8 cellular contexts compared by ENCODE assay signal in genomic region chr5:140372971-140373487, GRCh38. TPM values are rescaled to one million over a fixed set of nuclear protein-coding genes. Genes with fewer than 3 reads are reported as not detected.
A peak's percentile ranks its signal among the peaks of the same experiment; 100 is the strongest.
DNase-seq lines count a peak whose midpoint lies in the region; ATAC-seq and TF ChIP-seq lines count a peak whose summit lies in the region.

No MANE protein-coding gene starts in this region.

- CTCF ChIA-PET in activated CD8-positive, alpha-beta T cell treated with anti-CD3 and anti-CD28 coated beads, Interleukin-2, amount 10 ng/mL, durations not matched to agents 7 days and 5 days (lab: Charles Lee) = interaction anchor here (0.5 to 3.0 kb wide), 53 partner anchors 9 to 352 kb away, joined by 3 to 29 read pairs (median 4); partner anchors contain the start of genes ANKHD1, CD14, EIF4EBP3 and IK

- H3K27ac ChIP-seq in GM23248 (no peak overlapping the region), esophagus muscularis mucosa (replicated peaks in 1 of 4) (no peak overlapping the region), substantia nigra (ENCODE audit: low read depth, low read length, poor library complexity, severe bottlenecking) (no peak overlapping the region)

- no peak overlapping the region for H3K4me3 ChIP-seq in GM23248
- H3K4me3 ChIP-seq in esophagus muscularis mucosa = no peak overlapping the region
- no peak overlapping the region for H3K4me3 ChIP-seq in mucosa of descending colon

- no peak overlapping the region for H3K4me2 ChIP-seq in GM23248 (ENCODE audit: unreplicated experiment)

- H3K9me3 ChIP-seq in GM23248 (ENCODE audit: low read depth) = no peaks in the 10 kb centered on the region
- H3K9me3 ChIP-seq in esophagus muscularis mucosa = no peaks in the 10 kb centered on the region
- no peaks in the 10 kb centered on the region for H3K9me3 ChIP-seq in mucosa of descending colon

- H3K36me3 ChIP-seq in GM23248 (ENCODE audit: low read depth) (no peaks in the 10 kb centered on the region), esophagus muscularis mucosa (no peaks in the 10 kb centered on the region), mucosa of descending colon (ENCODE audit: low read depth) (no peaks in the 10 kb centered on the region)

- H3K9ac ChIP-seq in GM23248 = no peak overlapping the region

- peaks cover 7% of the 10 kb centered on the region for H3K4me1 Mint-ChIP-seq in activated CD8-positive, alpha-beta T cell treated with anti-CD3 and anti-CD28 coated beads, Interleukin-2, amount 10 ng/mL, durations not matched to agents 7 days and 5 days (ENCODE audit: low read depth)

- peak; percentile 63 for ATAC-seq in activated CD8-positive, alpha-beta T cell treated with anti-CD3 and anti-CD28 coated beads, Interleukin-2, amount 10 ng/mL, durations not matched to agents 7 days and 5 days
- ATAC-seq in mucosa of descending colon (peak; percentile 85), HG03025 (IDR thresholded peaks at IDR 0.05; ENCODE audit: low FRiP score, unreplicated experiment) (no peak)

- DNase-seq in COR-L47 (lab: John Stamatoyannopoulos, UW) (peak; percentile 58), GM23248 (peak; percentile 78), NCI-H460 (ENCODE audit: extremely low read depth, low read depth) (peak; percentile 79), esophagus muscularis mucosa (ENCODE audit: extremely low spot score) (no peak), mucosa of descending colon (peak; percentile 71 to 80 (median 74)), substantia nigra (lab: John Stamatoyannopoulos, UW) (peak in 32 of 49 donors; percentile 4 to 63 (median 30))
- peak; percentile 59 for DNase-seq in activated CD8-positive, alpha-beta T cell treated with anti-CD3 and anti-CD28 coated beads, Interleukin-2, amount 10 ng/mL, durations not matched to agents 7 days and 5 days

- TF ChIP-seq POLR2A in esophagus muscularis mucosa (IDR thresholded peaks at IDR 0.05; ENCODE audit: low read depth) = no peak

- no peaks in the 10 kb centered on the region for H4K20me1 ChIP-seq in GM23248 (ENCODE audit: insufficient read depth)

- no peaks in the 10 kb centered on the region for H3K9me2 ChIP-seq in GM23248 (ENCODE audit: insufficient read depth)

- no peaks in the 10 kb centered on the region for H3F3A ChIP-seq in GM23248 (ENCODE audit: insufficient read depth)

- H3K36me3 Mint-ChIP-seq in activated CD8-positive, alpha-beta T cell treated with anti-CD3 and anti-CD28 coated beads, Interleukin-2, amount 10 ng/mL, durations not matched to agents 7 days and 5 days (ENCODE audit: low read depth) = no peaks in the 10 kb centered on the region

- no peaks in the 10 kb centered on the region for H3K9me3 Mint-ChIP-seq in activated CD8-positive, alpha-beta T cell treated with anti-CD3 and anti-CD28 coated beads, Interleukin-2, amount 10 ng/mL, durations not matched to agents 7 days and 5 days (ENCODE audit: insufficient read depth)

- WGBS in GM23248 (ENCODE audit: low coverage in 1 of 2, low lambda C conversion rate in 2 of 2, missing lambda C conversion rate in 2 of 2), 2 experiments = 9 to 25% methylated on average over 1 to 2 of the region's 2 CpGs
- WGBS in esophagus muscularis mucosa = 7% methylated on average over 2 of the region's 2 CpGs

- TF ChIP-seq CTCF in esophagus muscularis mucosa (IDR thresholded peaks at IDR 0.05) (peak; percentile 75 to 91 (median 80)), mucosa of descending colon (IDR thresholded peaks at IDR 0.05) (peak; percentile 70)

- H3K27ac Mint-ChIP-seq in activated CD8-positive, alpha-beta T cell treated with anti-CD3 and anti-CD28 coated beads, Interleukin-2, amount 10 ng/mL, durations not matched to agents 7 days and 5 days = no peak overlapping the region

- peak overlapping the region; percentile 75 for H2AFZ ChIP-seq in GM23248

- no peak overlapping the region for H3K4me3 Mint-ChIP-seq in activated CD8-positive, alpha-beta T cell treated with anti-CD3 and anti-CD28 coated beads, Interleukin-2, amount 10 ng/mL, durations not matched to agents 7 days and 5 days

- no peaks in the 10 kb centered on the region for H3K27me3 ChIP-seq in GM23248 (replicated peaks; ENCODE audit: insufficient read depth)
- no peaks in the 10 kb centered on the region for H3K27me3 ChIP-seq in esophagus muscularis mucosa

- H3K27me3 Mint-ChIP-seq in activated CD8-positive, alpha-beta T cell treated with anti-CD3 and anti-CD28 coated beads, Interleukin-2, amount 10 ng/mL, durations not matched to agents 7 days and 5 days (ENCODE audit: low read depth) = no peaks in the 10 kb centered on the region

- in situ Hi-C loops in GM23248 (cut with MboI) = no loop called here

- H3K4me1 ChIP-seq in GM23248 (ENCODE audit: insufficient read depth) (0 out of 2 replicates have a peak, but pooled peaks cover 3% of the 10 kb centered on the region), esophagus muscularis mucosa (peaks cover 7 to 13% (median 9%) of the 10 kb centered on the region in 4 donors), mucosa of descending colon (ENCODE audit: low read depth) (peaks cover 6% of the 10 kb centered on the region)

- TF ChIP-seq EP300 in esophagus muscularis mucosa (IDR thresholded peaks at IDR 0.05) = no peak

- H3K79me2 ChIP-seq in GM23248 (ENCODE audit: insufficient read depth) = no peaks in the 10 kb centered on the region

- intact Hi-C loops in esophagus muscularis mucosa (cut with DNase I) (loop anchor here (10.0 kb wide), 2 partner anchors 292 to 342 kb away; partner anchors contain the start of gene WDR55), mucosa of descending colon (cut with DNase I, micrococcal nuclease) (no loop called here)

- POLR2A ChIA-PET in activated CD8-positive, alpha-beta T cell treated with anti-CD3 and anti-CD28 coated beads, Interleukin-2, amount 10 ng/mL, durations not matched to agents 7 days and 5 days (lab: Charles Lee) = no interaction called here

RNA-seq across cellular contexts. Expression of gene SLC4A9, which starts 13.0 kb away (rescaled TPM):
- not detected in 2 replicates for total RNA-seq in GM23248 (2014; rRNA removed; shearing (Covaris generic))
- polyA plus RNA-seq in GM23248 (2016; fragmentation: Nextera tagmentation; extraction: Ambion mirVana) = not detected in 2 replicates
- not detected in 2 replicates for total RNA-seq in NCI-H460 (2014; rRNA removed; shearing (Covaris generic))
- polyA plus RNA-seq in NCI-H460 (2014; cell fraction: nucleus; rRNA removed) = 0.17 and 0.31 TPM in 2 replicates
- under 1 TPM; 0.13 to 0.16 TPM for total RNA-seq in activated CD8-positive, alpha-beta T cell treated with anti-CD3 and anti-CD28 coated beads, Interleukin-2, amount 10 ng/mL, durations not matched to agents 7 days and 5 days
- not detected for total RNA-seq in esophagus muscularis mucosa
- total RNA-seq in mucosa of descending colon = under 1 TPM in 2 of 3 donors, not detected in 1; 0.23 to 0.46 TPM

RNA-seq across cellular contexts. Expression of gene HBEGF, which starts 26.6 kb away (rescaled TPM):
- total RNA-seq in GM23248 (2014; rRNA removed; shearing (Covaris generic)) = 7.5 and 9.5 TPM in 2 replicates
- 4.5 and 4.9 TPM in 2 replicates for polyA plus RNA-seq in GM23248 (2016; fragmentation: Nextera tagmentation; extraction: Ambion mirVana)
- total RNA-seq in NCI-H460 (2014; rRNA removed; shearing (Covaris generic)) = 5.4 and 6.1 TPM in 2 replicates
- polyA plus RNA-seq in NCI-H460 (2014; cell fraction: nucleus; rRNA removed) = 4.2 and 5.4 TPM in 2 replicates
- total RNA-seq in activated CD8-positive, alpha-beta T cell treated with anti-CD3 and anti-CD28 coated beads, Interleukin-2, amount 10 ng/mL, durations not matched to agents 7 days and 5 days = 10 to 100 TPM; 12.6 to 13.5 TPM
- 10 to 100 TPM in 1 of 4 donors, 1 to 10 TPM in 3; 6.6 to 20.0 (median 8.2) TPM for total RNA-seq in esophagus muscularis mucosa
- 10 to 100 TPM in 2 of 3 donors, 1 to 10 TPM in 1; 8.8 to 15.7 (median 13.1) TPM for total RNA-seq in mucosa of descending colon

RNA-seq across cellular contexts. Expression of gene ANKHD1, which starts 28.6 kb away (rescaled TPM):
- total RNA-seq in GM23248 (2014; rRNA removed; shearing (Covaris generic)) = 27.9 and 40.5 TPM in 2 replicates
- polyA plus RNA-seq in GM23248 (2016; fragmentation: Nextera tagmentation; extraction: Ambion mirVana) = 24.3 and 26.1 TPM in 2 replicates
- 47.5 and 59.7 TPM in 2 replicates for total RNA-seq in NCI-H460 (2014; rRNA removed; shearing (Covaris generic))
- 44.3 and 76.0 TPM in 2 replicates for polyA plus RNA-seq in NCI-H460 (2014; cell fraction: nucleus; rRNA removed)
- 100 to 1,000 TPM; 108 to 112 TPM for total RNA-seq in activated CD8-positive, alpha-beta T cell treated with anti-CD3 and anti-CD28 coated beads, Interleukin-2, amount 10 ng/mL, durations not matched to agents 7 days and 5 days
- 10 to 100 TPM; 58.3 to 94.3 (median 62.2) TPM for total RNA-seq in esophagus muscularis mucosa
- 100 to 1,000 TPM; 134 to 135 (median 134) TPM for total RNA-seq in mucosa of descending colon
